ENCODE assay signal across 10 cellular contexts in genomic region chr12:9244894-9245293, GRCh38. TPM values are rescaled to one million over a fixed set of nuclear protein-coding genes. Genes with fewer than 3 reads are reported as not detected.
DNase-seq lines count a peak whose midpoint lies in the region; ATAC-seq, FAIRE-seq and TF ChIP-seq lines count a peak whose summit lies in the region.
"Had no signal": no experiment of that assay in that cellular context is flagged by ENCODE, and none has a peak within 500 bp of the region (broad histone marks: within the 10 kb centered on the region; RNA-seq: fewer than 3 reads in every experiment).

No MANE protein-coding gene starts in this region.

- H3K79me2 ChIP-seq in GM12878 (ENCODE audit: control insufficient read depth, insufficient read depth, low read length) = no peaks in the 10 kb centered on the region

- peaks cover 2 to 18% of the 10 kb centered on the region in 2 donors for H3K27me3 Mint-ChIP-seq in CD8-positive, alpha-beta memory T cell

- H3K27me3 ChIP-seq in GM12878 (replicated peaks in 1 of 2; ENCODE audit: control insufficient read depth in 2 of 2, insufficient read depth in 2 of 2, low read length in 1 of 2) = peaks cover 0 to 4% of the 10 kb centered on the region in 2 experiments; a peak in 1 of 4 replicates
- H3K27me3 ChIP-seq in CD8-positive, alpha-beta memory T cell (ENCODE audit: insufficient read depth, low read length, poor library complexity, severe bottlenecking) = no peaks in the 10 kb centered on the region

- RAD21 ChIA-PET in GM12878 (lab: Charles Lee; ENCODE audit: unreplicated experiment) = no interaction called here

- intact Hi-C loops in GM12878 (cut with micrococcal nuclease; ENCODE audit: unreplicated experiment) = no loop called here

- no TSS peak for BruUV-seq in GM12878 (replicated peaks; lab: Mats Ljungman, UMichigan)

- H3K4me3 Mint-ChIP-seq in stimulated activated effector memory CD8-positive, alpha-beta T cell treated with anti-CD3 and anti-CD28 coated beads, Interleukin-12 subunit alpha, Interleukin-12 subunit beta, amount 100 ng/mL, for 72 hours = peak overlapping the region; percentile 55
- H3K4me3 Mint-ChIP-seq in CD8-positive, alpha-beta memory T cell = no peak overlapping the region
- H3K4me3 Mint-ChIP-seq: activated naive CD8-positive, alpha-beta T cell treated with anti-CD3 and anti-CD28 coated beads, Interleukin-2, amount 10 ng/mL, durations not matched to agents 7 days and 5 days; naive thymus-derived CD4-positive, alpha-beta T cell had no signal

- no peaks in the 10 kb centered on the region for H3K9me3 ChIP-seq in GM12878 (replicated peaks; ENCODE audit: control insufficient read depth, insufficient read depth, low read length)
- no peaks in the 10 kb centered on the region for H3K9me3 ChIP-seq in CD8-positive, alpha-beta memory T cell (ENCODE audit: low read length)

- no peak for TF ChIP-seq POLR2A in GM12878 (IDR thresholded peaks at IDR 0.05; ENCODE audit: low read depth, low read length)

- H3K4me1 ChIP-seq in GM12878 (ENCODE audit: control insufficient read depth, insufficient read depth, low read length) = peaks cover 8% of the 10 kb centered on the region
- H3K4me1 ChIP-seq in CD8-positive, alpha-beta memory T cell (ENCODE audit: insufficient read depth, low read length) = peaks cover 4% of the 10 kb centered on the region

- H4K20me1 ChIP-seq in GM12878 (ENCODE audit: control insufficient read depth, insufficient read depth) = no peaks in the 10 kb centered on the region

- no peak overlapping the region for H3K4me3 ChIP-seq in GM12878
- no peak overlapping the region for H3K4me3 ChIP-seq in CD8-positive, alpha-beta memory T cell (ENCODE audit: low read length)

- H3K9me3 Mint-ChIP-seq in stimulated activated effector memory CD8-positive, alpha-beta T cell treated with anti-CD3 and anti-CD28 coated beads, Interleukin-12 subunit alpha, Interleukin-12 subunit beta, amount 100 ng/mL, for 72 hours = peaks cover under 1% of the 10 kb centered on the region
- no peaks in the 10 kb centered on the region for H3K9me3 Mint-ChIP-seq in CD8-positive, alpha-beta memory T cell
- H3K9me3 Mint-ChIP-seq: activated naive CD8-positive, alpha-beta T cell treated with anti-CD3 and anti-CD28 coated beads, Interleukin-2, amount 10 ng/mL, durations not matched to agents 7 days and 5 days had no signal

- TF ChIP-seq EP300 in GM12878 (IDR thresholded peaks at IDR 0.05; ENCODE audit: borderline replicate concordance in 1 of 2, control insufficient read depth in 1 of 2, low read depth in 2 of 2, low read length in 2 of 2) = no peak

- SMC1A ChIA-PET in GM12878 (lab: Charles Lee; ENCODE audit: uncharacterized antibody, unreplicated experiment) = interaction anchor here (1.6 kb wide), 1 partner anchor 84 kb away, joined by 4 read pairs; no protein-coding TSS in a partner anchor

- H3K4me2 ChIP-seq in GM12878 (ENCODE audit: control insufficient read depth, insufficient read depth) = no peak overlapping the region

- H3K4me1 Mint-ChIP-seq in stimulated activated effector memory CD8-positive, alpha-beta T cell treated with anti-CD3 and anti-CD28 coated beads, Interleukin-12 subunit alpha, Interleukin-12 subunit beta, amount 100 ng/mL, for 72 hours = peaks cover 45% of the 10 kb centered on the region
- H3K4me1 Mint-ChIP-seq in CD8-positive, alpha-beta memory T cell = peaks cover 20 to 31% (median 23%) of the 10 kb centered on the region in 3 donors

- peaks cover 11% of the 10 kb centered on the region for H3K36me3 Mint-ChIP-seq in stimulated activated effector memory CD8-positive, alpha-beta T cell treated with anti-CD3 and anti-CD28 coated beads, Interleukin-12 subunit alpha, Interleukin-12 subunit beta, amount 100 ng/mL, for 72 hours
- peaks cover 4 to 20% (median 15%) of the 10 kb centered on the region in 3 donors for H3K36me3 Mint-ChIP-seq in CD8-positive, alpha-beta memory T cell
- H3K36me3 Mint-ChIP-seq: activated naive CD8-positive, alpha-beta T cell treated with anti-CD3 and anti-CD28 coated beads, Interleukin-2, amount 10 ng/mL, durations not matched to agents 7 days and 5 days had no signal

- peak overlapping the region; percentile 67 for H2AFZ ChIP-seq in GM12878 (ENCODE audit: control insufficient read depth, low read depth, low read length)

- TF ChIP-seq CTCF in GM20000 (IDR thresholded peaks at IDR 0.05; ENCODE audit: extremely low read depth, missing control alignments) (no peak), GM12878 (IDR thresholded peaks at IDR 0.05 in 2 of 3, conservative IDR thresholded peaks at IDR 0.05 in 1 of 3; ENCODE audit: control insufficient read depth in 2 of 3, extremely low read depth in 1 of 3, insufficient read depth in 1 of 3, low read depth in 3 of 3, low read length in 3 of 3) (no peak)

- peak overlapping the region; percentile 94 for H3K27ac Mint-ChIP-seq in stimulated activated effector memory CD8-positive, alpha-beta T cell treated with anti-CD3 and anti-CD28 coated beads, Interleukin-12 subunit alpha, Interleukin-12 subunit beta, amount 100 ng/mL, for 72 hours
- H3K27ac Mint-ChIP-seq in CD8-positive, alpha-beta memory T cell = peak overlapping the region in 1 of 8 donors; percentile 14
- H3K27ac Mint-ChIP-seq: activated naive CD8-positive, alpha-beta T cell treated with anti-CD3 and anti-CD28 coated beads, Interleukin-2, amount 10 ng/mL, durations not matched to agents 7 days and 5 days; naive thymus-derived CD4-positive, alpha-beta T cell had no signal

- in situ Hi-C loops in GM12878 (cut with MboI) = no loop called here

- no peak for TF ChIP-seq RAD21 in GM12878 (IDR thresholded peaks at IDR 0.05; ENCODE audit: insufficient read depth, low read depth, low read length)

- FAIRE-seq in GM12878 (lab: Jason Lieb, UNC) = peak; percentile 44

- H3K27ac ChIP-seq in GM12878 (ENCODE audit: control insufficient read depth, insufficient read depth) = no peak overlapping the region
- H3K27ac ChIP-seq in CD8-positive, alpha-beta memory T cell (ENCODE audit: low read depth, low read length) = no peak overlapping the region

- no peak overlapping the region for H3K9ac ChIP-seq in GM12878 (ENCODE audit: control insufficient read depth, insufficient read depth, low read length)

- H3K36me3 ChIP-seq in GM12878 (ENCODE audit: control insufficient read depth in 2 of 2, insufficient read depth in 2 of 2, low read length in 1 of 2) = no peaks in the 10 kb centered on the region
- H3K36me3 ChIP-seq in CD8-positive, alpha-beta memory T cell (ENCODE audit: insufficient read depth, low read length) = no peaks in the 10 kb centered on the region

- 4% methylated on average over 6 of the region's 6 CpGs for WGBS in GM12878 (ENCODE audit: insufficient coverage, insufficient replicate concordance, low lambda C conversion rate, missing lambda C conversion rate)

- CTCF ChIA-PET in GM12878 (lab: Yijun Ruan, JAX) = no interaction called here
- CTCF ChIA-PET in CD8-positive, alpha-beta memory T cell (lab: Charles Lee) = no interaction called here

- DNase-seq in GM20000 (ENCODE audit: low spot score) = peak; percentile 43
- peak; percentile 24 for DNase-seq in GM12878 (ENCODE audit: low read depth, low spot score)
- peak; percentile 48 to 80 for DNase-seq in stimulated activated effector memory CD8-positive, alpha-beta T cell treated with anti-CD3 and anti-CD28 coated beads, Interleukin-12 subunit alpha, Interleukin-12 subunit beta, amount 100 ng/mL, for 72 hours (ENCODE audit: low spot score in 2 of 2)
- no peak for DNase-seq in NCI-H2081 (lab: John Stamatoyannopoulos, UW)
- DNase-seq in CD8-positive, alpha-beta memory T cell = no peak
- no peak for DNase-seq in retina
- DNase-seq: activated naive CD8-positive, alpha-beta T cell treated with anti-CD3 and anti-CD28 coated beads, Interleukin-2, amount 10 ng/mL, durations not matched to agents 7 days and 5 days had no signal

- POLR2A ChIA-PET in GM12878 (lab: Charles Lee) = no interaction called here
- POLR2A ChIA-PET in CD8-positive, alpha-beta memory T cell (lab: Charles Lee) = no interaction called here

- peak; percentile 80 for ATAC-seq in HG03558 (IDR thresholded peaks at IDR 0.05; ENCODE audit: extremely low read depth, unreplicated experiment)
- ATAC-seq in GM12878 = peak; percentile 89
- peak; percentile 97 for ATAC-seq in stimulated activated effector memory CD8-positive, alpha-beta T cell treated with anti-CD3 and anti-CD28 coated beads, Interleukin-12 subunit alpha, Interleukin-12 subunit beta, amount 100 ng/mL, for 72 hours
- ATAC-seq: naive thymus-derived CD4-positive, alpha-beta T cell had no signal

TF ChIP-seq in GM12878, 131 proteins besides CTCF, POLR2A, EP300 and RAD21 (continues in another document):
- TF ChIP-seq CHD4 (IDR thresholded peaks at IDR 0.05) = no peak
- no peak for TF ChIP-seq HDGF (IDR thresholded peaks at IDR 0.05)
- TF ChIP-seq YY1 (IDR thresholded peaks at IDR 0.05; ENCODE audit: low read depth, low read length) = 0 out of 2 replicates have a peak, but pooled peaks have one; percentile 39
- TF ChIP-seq CHD1 (IDR thresholded peaks at IDR 0.05; ENCODE audit: low read depth, low read length) = no peak
- TF ChIP-seq EGR1 (IDR thresholded peaks at IDR 0.05; ENCODE audit: borderline replicate concordance in 1 of 2, low read depth in 2 of 2, low read length in 2 of 2) = no peak
- no peak for TF ChIP-seq MTA3 (IDR thresholded peaks at IDR 0.05; ENCODE audit: borderline replicate concordance, low read length)
- TF ChIP-seq TBL1XR1 (IDR thresholded peaks at IDR 0.05; ENCODE audit: low read depth, low read length) = no peak
- TF ChIP-seq PML (IDR thresholded peaks at IDR 0.05; ENCODE audit: low read length) = no peak
- peak; percentile 44 to 57; a peak in 3 of 4 replicates for TF ChIP-seq IKZF2 (IDR thresholded peaks at IDR 0.05)
- 0 out of 2 replicates have a peak, but pooled peaks have one; percentile 28 for TF ChIP-seq MTA2 (IDR thresholded peaks at IDR 0.05; ENCODE audit: low read depth)

RNA-seq across cellular contexts. Expression of gene PZP, which starts 36.7 kb away (rescaled TPM):
- total RNA-seq in GM12878 (2013; cell fraction: nucleolus; rRNA removed) = not detected in 2 replicates
- not detected in 2 replicates for total RNA-seq in GM12878 (2014; rRNA removed)
- total RNA-seq in GM12878 (2014; rRNA removed; fragmentation: Illumina TruSeq; extraction: Trizol) = not detected in 2 replicates
- not detected in 2 replicates for total RNA-seq in GM12878 (2021)
- not detected for polyA plus RNA-seq in GM12878 (2011; ENCODE audit: low read depth)
- polyA plus RNA-seq in GM12878 (2011; rRNA removed) = not detected in 2 replicates
- polyA plus RNA-seq in GM12878 (2011; cell fraction: cytosol; rRNA removed) = not detected in 2 replicates
- not detected in 2 replicates for polyA plus RNA-seq in GM12878 (2011; cell fraction: nucleus; rRNA removed)
- not detected in 2 replicates for polyA plus RNA-seq in GM12878 (2012)
- polyA plus RNA-seq in GM12878 (2014; fragmentation: Illumina TruSeq; extraction: Trizol) = not detected in 2 replicates
- not detected for polyA plus RNA-seq in GM12878 (2014; fragmentation: Nextera tagmentation; extraction: Ambion mirVana)
- not detected in 2 replicates for polyA plus RNA-seq in GM12878 (2014; rRNA removed)
- polyA plus RNA-seq in GM12878 (2016; fragmentation: Nextera tagmentation; extraction: Ambion mirVana) = not detected
- not detected in 2 replicates for polyA minus RNA-seq in GM12878 (2011; rRNA and poly(A)+ RNA removed)
- not detected in 2 replicates for polyA minus RNA-seq in GM12878 (2011; cell fraction: cytosol; rRNA and poly(A)+ RNA removed)
- not detected in 2 replicates for polyA minus RNA-seq in GM12878 (2011; cell fraction: nucleus; rRNA and poly(A)+ RNA removed)
- total RNA-seq in CD8-positive, alpha-beta memory T cell = not detected
- 0.28 TPM for polyA plus RNA-seq in CD8-positive, alpha-beta memory T cell
- total RNA-seq: activated naive CD8-positive, alpha-beta T cell treated with anti-CD3 and anti-CD28 coated beads, Interleukin-2, amount 10 ng/mL, durations not matched to agents 7 days and 5 days; fibroblast of villous mesenchyme; naive thymus-derived CD4-positive, alpha-beta T cell had no signal
- polyA plus RNA-seq: naive thymus-derived CD4-positive, alpha-beta T cell had no signal

Comparison
In these comparisons a context has a peak if more than half of its experiments do, and no peak if none do; other contexts are left out.
1. DNase-seq: peak in GM20000 (single experiment), GM12878 (single experiment) and stimulated activated effector memory CD8-positive, alpha-beta T cell treated with anti-CD3 and anti-CD28 coated beads, Interleukin-12 subunit alpha, Interleukin-12 subunit beta, amount 100 ng/mL, for 72 hours (2 of 2); none in NCI-H2081 (0 of 2), CD8-positive, alpha-beta memory T cell (0 of 5) and retina (single experiment).
2. Peak in every context shown above with its lines, with median percentiles within 50 percentile points of each other: ATAC-seq.